In genomic region chr6:72035966-72036365, GRCh38 we compare ENCODE assay signal across 24 cellular contexts.
"Had no signal": no experiment of that assay in that cellular context is flagged by ENCODE, and none has a peak within 500 bp of the region (broad histone marks: within the 10 kb centered on the region; RNA-seq: fewer than 3 reads in every experiment).

No MANE protein-coding gene starts in this region.

- H3K4me1 ChIP-seq: esophagus squamous epithelium, neural progenitor cell, prostate gland, sigmoid colon, testis had no signal

- H2AFZ ChIP-seq: neural progenitor cell had no signal

- H3K9ac ChIP-seq: neural progenitor cell had no signal

- H3K27me3 ChIP-seq: esophagus squamous epithelium, neural progenitor cell, sigmoid colon, testis, tibial artery had no signal

- DNase-seq: dermis blood vessel endothelial cell; effector memory CD4-positive, alpha-beta T cell; erythroblast; esophagus squamous epithelium; foreskin melanocyte; hypothalamus; immature natural killer cell; islet precursor cell; mesendoderm; midbrain; naive thymus-derived CD4-positive, alpha-beta T cell; right cardiac atrium; sigmoid colon; stimulated activated CD4-positive, alpha-beta T cell treated with anti-CD3 and anti-CD28 coated beads, Interleukin-15, amount 100 ng/mL, for 24 hours; stimulated activated CD4-positive, alpha-beta T cell treated with anti-CD3 and anti-CD28 coated beads, Interleukin-4, amount 100 ng/mL, for 1 hour; stimulated activated CD8-positive, alpha-beta memory T cell treated with anti-CD3 and anti-CD28 coated beads, Interleukin-4, amount 100 ng/mL, for 48 hours; stimulated activated naive CD8-positive, alpha-beta T cell treated with anti-CD3 and anti-CD28 coated beads, Interleukin-15, Interleukin-2, amounts not matched to agents 100 U/mL and 50 U/mL, for 24 hours; substantia nigra; testis; tibial artery had no signal

- H3K9me3 ChIP-seq: esophagus squamous epithelium, prostate gland, sigmoid colon, testis, tibial artery had no signal

- H3K4me3 ChIP-seq: coronary artery, esophagus squamous epithelium, neural progenitor cell, prostate gland, sigmoid colon, skin epidermis, testis, tibial artery had no signal

- H3K4me2 ChIP-seq: neural progenitor cell had no signal

- H3K27ac ChIP-seq: coronary artery, esophagus squamous epithelium, neural progenitor cell, prostate gland, sigmoid colon, skin epidermis, testis, tibial artery had no signal

- H3K36me3 ChIP-seq: esophagus squamous epithelium, neural progenitor cell, prostate gland, sigmoid colon, tibial artery had no signal
